8 cellular contexts compared by ENCODE assay signal in genomic region chr11:111586305-111586915, GRCh38. TPM values are rescaled to one million over a fixed set of nuclear protein-coding genes. Genes with fewer than 3 reads are reported as not detected.
A peak's percentile ranks its signal among the peaks of the same experiment; 100 is the strongest.
DNase-seq lines count a peak whose midpoint lies in the region; ATAC-seq, FAIRE-seq and TF ChIP-seq lines count a peak whose summit lies in the region.

No MANE protein-coding gene starts in this region.

- CTCF ChIA-PET in AG04449 (lab: Yijun Ruan, JAX) = interaction anchor here (0.7 to 6.2 kb wide), 30 partner anchors 8 to 345 kb away, joined by 3 to 89 read pairs (median 5); partner anchors contain the start of gene PPP2R1B

- ATAC-seq in GM21737 (IDR thresholded peaks at IDR 0.05; ENCODE audit: unreplicated experiment) (no peak), HG02840 (IDR thresholded peaks at IDR 0.05; ENCODE audit: low FRiP score, unreplicated experiment) (no peak)

- H3K27ac Mint-ChIP-seq in endothelial cell (ENCODE audit: unreplicated experiment) (no peak overlapping the region), nephron (no peak overlapping the region)

- H3K4me3 ChIP-seq in AG04449 (ENCODE audit: low read depth, low read length) = no peak overlapping the region
- no peak overlapping the region for H3K4me3 ChIP-seq in GM06990 (replicated peaks; ENCODE audit: low read depth, low read length)

- H3K27me3 Mint-ChIP-seq in endothelial cell (ENCODE audit: unreplicated experiment) = no peaks in the 10 kb centered on the region
- H3K27me3 Mint-ChIP-seq in nephron (ENCODE audit: low read depth) = no peaks in the 10 kb centered on the region

- POLR2A ChIA-PET in AG04449 (lab: Yijun Ruan, JAX) = interaction anchor here (0.7 kb wide), 1 partner anchor 250 kb away, joined by 3 read pairs; no protein-coding TSS in a partner anchor

- no peaks in the 10 kb centered on the region for H3K27me3 ChIP-seq in GM06990 (replicated peaks; ENCODE audit: control insufficient read depth, insufficient read depth, low read length)

- no peaks in the 10 kb centered on the region for H3K36me3 ChIP-seq in GM06990 (ENCODE audit: control insufficient read depth, insufficient read depth, low read length)

- H3K36me3 Mint-ChIP-seq in endothelial cell (ENCODE audit: low read depth, unreplicated experiment) (no peaks in the 10 kb centered on the region), nephron (ENCODE audit: low read depth) (no peaks in the 10 kb centered on the region)

- H3K4me1 Mint-ChIP-seq in endothelial cell (ENCODE audit: unreplicated experiment) (peaks cover 24% of the 10 kb centered on the region), nephron (no peaks in the 10 kb centered on the region)

- H3K4me3 Mint-ChIP-seq in endothelial cell (ENCODE audit: unreplicated experiment) = no peak overlapping the region
- no peak overlapping the region for H3K4me3 Mint-ChIP-seq in nephron

- TF ChIP-seq CTCF in AG04449 (IDR thresholded peaks at IDR 0.05; ENCODE audit: insufficient read depth, low read length, missing control alignments) = peak; percentile 43
- peak; percentile 60 for TF ChIP-seq CTCF in GM06990 (IDR thresholded peaks at IDR 0.05; ENCODE audit: insufficient read depth, low read length, poor library complexity, severe bottlenecking)
- TF ChIP-seq CTCF in endothelial cell (IDR thresholded peaks at IDR 0.05; ENCODE audit: unreplicated experiment) = peak; percentile 62
- peak; percentile 53 to 61 (median 56) for TF ChIP-seq CTCF in nephron (IDR thresholded peaks at IDR 0.05; ENCODE audit: unreplicated experiment in 3 of 3)

- FAIRE-seq in TTC549 (lab: Jason Lieb, UNC) = peak; percentile 5

- no peak for DNase-seq in AG04449 (ENCODE audit: low read depth, low spot score)
- DNase-seq in GM06990 (ENCODE audit: extremely low read depth, insufficient read length) = no peak
- peak; percentile 40 to 79 (median 44) for DNase-seq in NCI-H1417 (lab: John Stamatoyannopoulos, UW)
- DNase-seq in endothelial cell (ENCODE audit: low spot score) = peak; percentile 37

- H3K9me3 Mint-ChIP-seq in endothelial cell (ENCODE audit: unreplicated experiment) (no peaks in the 10 kb centered on the region), nephron (peaks cover 4% of the 10 kb centered on the region)

RNA-seq across cellular contexts. Expression of gene SIK2, which starts 15.8 kb away (rescaled TPM):
- 16.3 TPM for total RNA-seq in endothelial cell (ENCODE audit: unreplicated experiment)

RNA-seq across cellular contexts. Expression of gene LAYN, which starts 45.9 kb away (rescaled TPM):
- 26.2 TPM for total RNA-seq in endothelial cell (ENCODE audit: unreplicated experiment)

Comparison
In these comparisons a context has a peak if more than half of its experiments do, and no peak if none do; other contexts are left out.
1. DNase-seq: peak in NCI-H1417 (3 of 3) and endothelial cell (single experiment); none in AG04449 (single experiment) and GM06990 (single experiment).
2. Peak in every context shown above with its lines, with median percentiles within 50 percentile points of each other: CTCF ChIP-seq.